Comparison of ENCODE assay signal across 29 cellular contexts in the genomic region with DNA sequence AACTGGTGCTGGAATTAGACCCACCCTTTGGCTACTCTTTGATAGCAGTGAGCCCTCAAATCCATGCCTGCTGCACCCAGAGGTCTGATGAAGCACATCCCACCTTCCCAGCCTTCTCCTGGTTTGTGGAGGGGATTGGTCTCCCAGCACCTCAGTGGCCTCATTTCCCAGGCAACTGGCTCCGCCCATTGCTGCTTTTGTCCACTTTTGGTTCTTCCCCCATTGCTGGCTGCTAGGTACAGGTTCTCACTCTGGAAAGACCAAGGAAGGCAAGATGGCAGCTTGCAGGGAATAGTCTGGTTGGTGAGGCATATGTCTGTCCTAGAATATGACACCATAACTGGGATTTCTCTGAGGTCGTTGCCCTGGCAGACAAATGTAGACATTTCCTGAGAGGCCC. TPM values are rescaled to one million over a fixed set of nuclear protein-coding genes. Genes with fewer than 3 reads are reported as not detected.
"Had no signal": no experiment of that assay in that cellular context is flagged by ENCODE, and none has a peak within 500 bp of the region (broad histone marks: within the 10 kb centered on the region; RNA-seq: fewer than 3 reads in every experiment).

No MANE protein-coding gene starts in this region.

- H3K36me3 Mint-ChIP-seq: naive thymus-derived CD8-positive, alpha-beta T cell; neural progenitor cell; stimulated activated memory B cell treated with anti-CD40 and anti-IgM and Interleukin-4, amounts not matched to agents 10 μg/mL and 1 μg/mL and 100 μg/mL, for 72 hours; type B pancreatic cell had no signal

- H3K27me3 Mint-ChIP-seq: type B pancreatic cell had no signal

- H3K4me1 ChIP-seq: left lung, neural progenitor cell, parathyroid adenoma, testis, tibial artery had no signal

- H3K27me3 ChIP-seq: esophagus squamous epithelium, heart right ventricle, neural progenitor cell, spleen, testis, tibial artery had no signal

- H3K4me3 Mint-ChIP-seq: effector memory CD8-positive, alpha-beta T cell; neural progenitor cell; stimulated activated memory B cell treated with anti-CD40 and anti-IgM and Interleukin-4, amounts not matched to agents 10 μg/mL and 1 μg/mL and 100 μg/mL, for 72 hours; type B pancreatic cell had no signal

- H3K9me3 Mint-ChIP-seq: effector memory CD8-positive, alpha-beta T cell; naive thymus-derived CD8-positive, alpha-beta T cell; neural progenitor cell; stimulated activated memory B cell treated with anti-CD40 and anti-IgM and Interleukin-4, amounts not matched to agents 10 μg/mL and 1 μg/mL and 100 μg/mL, for 72 hours; type B pancreatic cell had no signal

- H3K4me2 ChIP-seq: neural progenitor cell had no signal

- DNase-seq: cortex of kidney; effector memory CD8-positive, alpha-beta T cell; erythroblast; esophagus squamous epithelium; foreskin melanocyte; glutamatergic neuron; heart right ventricle; hippocampal formation; left cardiac atrium; left lung; mesenchymal stem cell; stimulated activated CD4-positive, alpha-beta T cell treated with anti-CD3 and anti-CD28 coated beads, Interleukin-4, amount 100 ng/mL, for 4 hours; stimulated activated naive CD8-positive, alpha-beta T cell treated with anti-CD3 and anti-CD28 coated beads, Interleukin-15, Interleukin-2, amounts not matched to agents 100 U/mL and 50 U/mL, for 24 hours; substantia nigra; testis had no signal

- H3K36me3 ChIP-seq: esophagus squamous epithelium, heart right ventricle, left lung, neural progenitor cell, spleen, tibial artery had no signal

- ATAC-seq: effector memory CD8-positive, alpha-beta T cell; heart right ventricle; left cardiac atrium; left lung; naive thymus-derived CD8-positive, alpha-beta T cell; stimulated activated memory B cell treated with anti-CD40 and anti-IgM and Interleukin-4, amounts not matched to agents 10 μg/mL and 1 μg/mL and 100 μg/mL, for 72 hours; stimulated activated naive CD8-positive, alpha-beta T cell treated with anti-CD3 and anti-CD28 coated beads, Interleukin-15, Interleukin-2, amounts not matched to agents 100 U/mL and 50 U/mL, for 24 hours had no signal

- H2AFZ ChIP-seq: neural progenitor cell, parathyroid adenoma had no signal

- H3K79me2 ChIP-seq: parathyroid adenoma had no signal

- H3K27ac ChIP-seq: esophagus squamous epithelium, heart right ventricle, left lung, neural progenitor cell, parathyroid adenoma, skin epidermis, testis, tibial artery had no signal

- H3K27ac Mint-ChIP-seq: effector memory CD8-positive, alpha-beta T cell; neural progenitor cell; progenitor cell of endocrine pancreas; stimulated activated memory B cell treated with anti-CD40 and anti-IgM and Interleukin-4, amounts not matched to agents 10 μg/mL and 1 μg/mL and 100 μg/mL, for 72 hours; type B pancreatic cell had no signal

- H3K9me3 ChIP-seq: esophagus squamous epithelium, heart right ventricle, left lung, spleen, testis, tibial artery had no signal

- H3K4me3 ChIP-seq: esophagus squamous epithelium, heart right ventricle, left lung, neural progenitor cell, skin epidermis, spleen, testis, tibial artery had no signal

RNA-seq across cellular contexts. Expression of gene KRT5, which starts 10.2 kb away (rescaled TPM):
- total RNA-seq: kidney epithelial cell; lung microvascular endothelial cell; naive thymus-derived CD8-positive, alpha-beta T cell; progenitor cell of endocrine pancreas had no signal
- polyA plus RNA-seq: naive thymus-derived CD8-positive, alpha-beta T cell had no signal

RNA-seq across cellular contexts. Expression of gene KRT71, which starts 22.6 kb away (rescaled TPM):
- total RNA-seq: dermis microvascular lymphatic vessel endothelial cell; esophagus squamous epithelium; heart right ventricle; kidney epithelial cell; left cardiac atrium; left lung; lung microvascular endothelial cell; myocyte; naive thymus-derived CD8-positive, alpha-beta T cell; osteoblast; progenitor cell of endocrine pancreas; spleen had no signal
- polyA plus RNA-seq: heart right ventricle; naive thymus-derived CD8-positive, alpha-beta T cell; spleen had no signal

RNA-seq across cellular contexts. Expression of gene KRT6A, which starts 37.3 kb away (rescaled TPM):
- total RNA-seq: dermis microvascular lymphatic vessel endothelial cell; lung microvascular endothelial cell; myocyte; naive thymus-derived CD8-positive, alpha-beta T cell; progenitor cell of endocrine pancreas; spleen had no signal
- polyA plus RNA-seq: naive thymus-derived CD8-positive, alpha-beta T cell had no signal

RNA-seq across cellular contexts. Expression of gene KRT74, which starts 43.3 kb away (rescaled TPM):
- total RNA-seq: dermis microvascular lymphatic vessel endothelial cell, kidney epithelial cell, left cardiac atrium, left lung, lung microvascular endothelial cell, myocyte, osteoblast, progenitor cell of endocrine pancreas, spleen had no signal
- polyA plus RNA-seq: heart right ventricle; naive thymus-derived CD8-positive, alpha-beta T cell; spleen had no signal

RNA-seq across cellular contexts. Expression of gene KRT6C, which starts 56.8 kb away (rescaled TPM):
- total RNA-seq: dermis microvascular lymphatic vessel endothelial cell; heart right ventricle; kidney epithelial cell; left cardiac atrium; left lung; lung microvascular endothelial cell; myocyte; naive thymus-derived CD8-positive, alpha-beta T cell; osteoblast; progenitor cell of endocrine pancreas; spleen had no signal
- polyA plus RNA-seq: naive thymus-derived CD8-positive, alpha-beta T cell had no signal
